1 cellular context compared by ENCODE assay signal in the genomic region with DNA sequence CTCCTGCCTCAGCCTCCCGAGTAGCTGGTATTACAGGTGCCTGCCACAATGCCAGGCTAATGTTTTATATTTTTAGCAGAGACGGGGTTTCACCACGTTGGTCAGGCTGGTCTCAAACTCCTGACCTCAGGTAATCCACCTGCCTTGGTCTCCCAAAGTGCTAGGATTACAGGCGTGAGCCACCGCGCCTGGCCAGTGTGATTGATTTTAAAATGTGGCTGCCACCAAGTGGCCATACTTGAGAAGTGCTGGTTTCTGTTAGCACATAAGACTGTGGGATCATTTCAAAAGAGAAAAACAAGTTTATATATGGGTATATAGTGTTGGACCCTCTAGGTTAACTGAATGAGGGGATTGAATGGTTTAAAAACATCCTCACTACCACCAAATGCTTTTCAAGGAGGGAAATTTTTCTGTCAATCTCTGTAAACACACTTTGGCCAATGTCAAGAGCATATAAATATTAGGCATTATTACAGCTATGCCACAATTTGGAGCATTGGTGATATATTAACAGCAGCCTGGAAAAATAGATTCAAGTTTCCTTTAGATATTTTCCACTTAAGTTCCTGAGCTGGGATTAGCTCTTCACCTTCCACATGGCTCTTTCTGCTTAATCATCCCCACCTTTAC.
TF ChIP-seq lines count a peak whose summit lies in the region.

No MANE protein-coding gene starts in this region.

TF ChIP-seq in endothelial cell of umbilical vein, 7 proteins besides CTCF, POLR2A, EP300 and RAD21:
- TF ChIP-seq, protein P1, sequence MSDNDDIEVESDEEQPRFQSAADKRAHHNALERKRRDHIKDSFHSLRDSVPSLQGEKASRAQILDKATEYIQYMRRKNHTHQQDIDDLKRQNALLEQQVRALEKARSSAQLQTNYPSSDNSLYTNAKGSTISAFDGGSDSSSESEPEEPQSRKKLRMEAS (IDR thresholded peaks at IDR 0.05; ENCODE audit: insufficient read depth, insufficient read length): no peak
- TF ChIP-seq POLR2AphosphoS5 (IDR thresholded peaks at IDR 0.05; ENCODE audit: insufficient read depth, low read depth, low read length) (no peak), JUN (IDR thresholded peaks at IDR 0.05; ENCODE audit: borderline replicate concordance, insufficient read depth, insufficient read length, low read depth) (no peak), FOS (IDR thresholded peaks at IDR 0.05; ENCODE audit: borderline replicate concordance, insufficient read depth, low read length) (no peak), EZH2 (IDR thresholded peaks at IDR 0.05; ENCODE audit: borderline replicate concordance, low read depth, low read length, severe bottlenecking) (no peak), MYC (IDR thresholded peaks at IDR 0.05; ENCODE audit: low read depth, low read length) (no peak), GATA2 (IDR thresholded peaks at IDR 0.05; ENCODE audit: insufficient read depth, insufficient read length, low read depth, low read length) (no peak)
TF ChIP-seq in endothelial cell of umbilical vein: peak in this region for 0.
